1 cellular context compared by ENCODE assay signal in the genomic region with DNA sequence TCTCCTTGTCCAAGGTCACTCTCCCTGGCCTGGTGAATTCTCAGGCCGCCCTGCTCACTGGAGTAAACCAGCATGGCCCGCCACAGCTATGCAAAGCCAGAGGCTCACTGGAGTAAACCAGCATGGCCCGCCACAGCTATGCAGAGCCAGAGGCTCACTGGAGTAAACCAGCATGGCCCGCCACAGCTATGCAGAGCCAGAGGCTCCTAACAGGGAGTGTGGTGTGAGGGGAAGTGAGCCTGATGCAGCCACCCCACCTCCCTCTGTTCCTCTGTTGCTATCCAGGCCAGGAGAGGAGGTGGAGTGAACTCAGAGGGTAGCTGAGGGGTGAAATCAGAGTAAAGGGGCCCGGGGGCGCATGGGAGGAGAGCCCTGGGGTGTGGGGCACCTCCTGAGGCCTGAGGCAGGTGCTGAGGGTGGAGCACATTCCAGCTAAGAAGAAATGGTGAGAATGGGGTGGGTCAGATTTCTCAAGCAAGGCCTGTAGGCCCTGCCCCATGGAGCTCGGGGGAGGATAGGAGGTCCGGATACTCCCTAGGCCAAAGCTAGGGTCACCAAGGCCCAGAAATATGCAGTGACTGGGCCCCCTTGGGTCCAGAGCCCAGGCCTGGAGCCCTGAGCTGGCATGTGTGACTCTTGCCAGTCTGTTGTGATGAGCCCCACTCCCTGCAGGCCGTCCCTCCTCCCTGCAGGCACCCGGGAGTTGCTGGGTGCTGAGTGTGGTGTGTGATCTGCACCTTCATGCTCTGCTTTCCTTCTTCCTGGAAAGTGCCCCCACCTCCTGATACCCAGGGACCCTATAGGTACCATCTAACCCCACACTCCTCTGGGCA.
TF ChIP-seq lines count a peak whose summit lies in the region.

No MANE protein-coding gene starts in this region.

TF ChIP-seq in HCT116, 20 proteins besides CTCF, POLR2A, EP300 and RAD21 (continued from another document):
- TF ChIP-seq SIN3A (IDR thresholded peaks at IDR 0.05; ENCODE audit: low read depth) (no peak), ATF3 (IDR thresholded peaks at IDR 0.05) (no peak), SP1 (IDR thresholded peaks at IDR 0.05; ENCODE audit: low read depth) (no peak), POLR2AphosphoS5 (IDR thresholded peaks at IDR 0.05; ENCODE audit: low read depth, low read length) (no peak), YY1 (IDR thresholded peaks at IDR 0.05; ENCODE audit: extremely low read depth, insufficient replicate concordance, low read depth, low read length) (no peak), ZBTB33 (IDR thresholded peaks at IDR 0.05; ENCODE audit: extremely low read depth, insufficient replicate concordance, low read length) (no peak)
